Comparison of ENCODE assay signal across 1 cellular context in genomic region chr2:201154615-201155014, GRCh38.
TF ChIP-seq lines count a peak whose summit lies in the region.

No MANE protein-coding gene starts in this region.

TF ChIP-seq in HepG2, 621 proteins besides CTCF, POLR2A, EP300 and RAD21:
- TF ChIP-seq NR2F2 (IDR thresholded peaks at IDR 0.05; ENCODE audit: borderline replicate concordance, low read depth) (no peak), KAT2B (IDR thresholded peaks at IDR 0.05; ENCODE audit: borderline replicate concordance, low read depth, low read length) (no peak), WIZ (CRISPR knock-in tag; IDR thresholded peaks at IDR 0.05) (no peak), JUND (CRISPR knock-in tag; IDR thresholded peaks at IDR 0.05) (no peak), SMYD3 (CRISPR knock-in tag; IDR thresholded peaks at IDR 0.05) (no peak), ZKSCAN1 (IDR thresholded peaks at IDR 0.05; ENCODE audit: low read length) (peak; percentile 62)
- TF ChIP-seq, protein P1, sequence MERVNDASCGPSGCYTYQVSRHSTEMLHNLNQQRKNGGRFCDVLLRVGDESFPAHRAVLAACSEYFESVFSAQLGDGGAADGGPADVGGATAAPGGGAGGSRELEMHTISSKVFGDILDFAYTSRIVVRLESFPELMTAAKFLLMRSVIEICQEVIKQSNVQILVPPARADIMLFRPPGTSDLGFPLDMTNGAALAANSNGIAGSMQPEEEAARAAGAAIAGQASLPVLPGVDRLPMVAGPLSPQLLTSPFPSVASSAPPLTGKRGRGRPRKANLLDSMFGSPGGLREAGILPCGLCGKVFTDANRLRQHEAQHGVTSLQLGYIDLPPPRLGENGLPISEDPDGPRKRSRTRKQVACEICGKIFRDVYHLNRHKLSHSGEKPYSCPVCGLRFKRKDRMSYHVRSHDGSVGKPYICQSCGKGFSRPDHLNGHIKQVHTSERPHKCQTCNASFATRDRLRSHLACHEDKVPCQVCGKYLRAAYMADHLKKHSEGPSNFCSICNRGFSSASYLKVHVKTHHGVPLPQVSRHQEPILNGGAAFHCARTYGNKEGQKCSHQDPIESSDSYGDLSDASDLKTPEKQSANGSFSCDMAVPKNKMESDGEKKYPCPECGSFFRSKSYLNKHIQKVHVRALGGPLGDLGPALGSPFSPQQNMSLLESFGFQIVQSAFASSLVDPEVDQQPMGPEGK (CRISPR knock-in tag; IDR thresholded peaks at IDR 0.05), result no peak
- TF ChIP-seq, protein P2, sequence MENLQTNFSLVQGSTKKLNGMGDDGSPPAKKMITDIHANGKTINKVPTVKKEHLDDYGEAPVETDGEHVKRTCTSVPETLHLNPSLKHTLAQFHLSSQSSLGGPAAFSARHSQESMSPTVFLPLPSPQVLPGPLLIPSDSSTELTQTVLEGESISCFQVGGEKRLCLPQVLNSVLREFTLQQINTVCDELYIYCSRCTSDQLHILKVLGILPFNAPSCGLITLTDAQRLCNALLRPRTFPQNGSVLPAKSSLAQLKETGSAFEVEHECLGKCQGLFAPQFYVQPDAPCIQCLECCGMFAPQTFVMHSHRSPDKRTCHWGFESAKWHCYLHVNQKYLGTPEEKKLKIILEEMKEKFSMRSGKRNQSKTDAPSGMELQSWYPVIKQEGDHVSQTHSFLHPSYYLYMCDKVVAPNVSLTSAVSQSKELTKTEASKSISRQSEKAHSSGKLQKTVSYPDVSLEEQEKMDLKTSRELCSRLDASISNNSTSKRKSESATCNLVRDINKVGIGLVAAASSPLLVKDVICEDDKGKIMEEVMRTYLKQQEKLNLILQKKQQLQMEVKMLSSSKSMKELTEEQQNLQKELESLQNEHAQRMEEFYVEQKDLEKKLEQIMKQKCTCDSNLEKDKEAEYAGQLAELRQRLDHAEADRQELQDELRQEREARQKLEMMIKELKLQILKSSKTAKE (CRISPR knock-in tag; IDR thresholded peaks at IDR 0.05; ENCODE audit: borderline replicate concordance), result no peak
TF ChIP-seq in HepG2: peak in this region for 1.
